In genomic region chr16:89482824-89483220, GRCh38 we compare ENCODE assay signal across 10 cellular contexts. TPM values are rescaled to one million over a fixed set of nuclear protein-coding genes. Genes with fewer than 3 reads are reported as not detected.
DNase-seq lines count a peak whose midpoint lies in the region; ATAC-seq and TF ChIP-seq lines count a peak whose summit lies in the region.
"Had no signal": no experiment of that assay in that cellular context is flagged by ENCODE, and none has a peak within 500 bp of the region (broad histone marks: within the 10 kb centered on the region; RNA-seq: fewer than 3 reads in every experiment).

No MANE protein-coding gene starts in this region.

- H3K4me1 ChIP-seq in HEK293 (ENCODE audit: control insufficient read depth, insufficient read depth, low read length), result peaks cover 54% of the 10 kb centered on the region
- peaks cover 61 to 100% (median 84%) of the 10 kb centered on the region in 3 donors for H3K4me1 ChIP-seq in esophagus squamous epithelium
- H3K4me1 ChIP-seq in gastrocnemius medialis, result peaks cover 85 to 94% of the 10 kb centered on the region in 2 donors

- H3K4me1 Mint-ChIP-seq in activated B cell treated with CpG ODN at 0.5 μM for 24 hours, result peaks cover 90% of the 10 kb centered on the region

- peak overlapping the region; percentile 36 for H3K27ac Mint-ChIP-seq in activated B cell treated with CpG ODN at 0.5 μM for 24 hours

- TF ChIP-seq CTCF in HEK293 (tag by site-specific recombination; IDR thresholded peaks at IDR 0.05) (no peak), activated B cell treated with CpG ODN at 0.5 μM for 24 hours (IDR thresholded peaks at IDR 0.05) (no peak), esophagus squamous epithelium (IDR thresholded peaks at IDR 0.05) (no peak), gastrocnemius medialis (IDR thresholded peaks at IDR 0.05 in 4 of 5, conservative IDR thresholded peaks at IDR 0.05 in 1 of 5) (no peak)

- no peak for TF ChIP-seq POLR2A in esophagus squamous epithelium (IDR thresholded peaks at IDR 0.05)
- TF ChIP-seq POLR2A in gastrocnemius medialis (IDR thresholded peaks at IDR 0.05), result no peak

- DNase-seq in activated B cell treated with CpG ODN at 0.5 μM for 24 hours, result no peak
- no peak for DNase-seq in esophagus squamous epithelium (lab: John Stamatoyannopoulos, UW)
- no peak for DNase-seq in gastrocnemius medialis
- no peak for DNase-seq in NCI-H748 (lab: John Stamatoyannopoulos, UW; ENCODE audit: unreplicated experiment)
- no peak for DNase-seq in NK-92 (lab: John Stamatoyannopoulos, UW; ENCODE audit: unreplicated experiment)
- DNase-seq in AG20443 (ENCODE audit: low spot score), result no peak

- H3K36me3 Mint-ChIP-seq in activated B cell treated with CpG ODN at 0.5 μM for 24 hours (ENCODE audit: low read depth), result peaks cover 43% of the 10 kb centered on the region

- in situ Hi-C loops in gastrocnemius medialis (cut with MboI; ENCODE audit: low sequenced_read_pairs in 4 of 4), result no loop called here

- H3K9me3 ChIP-seq in HEK293 (ENCODE audit: control insufficient read depth, insufficient read depth, low read depth, low read length), result no peaks in the 10 kb centered on the region
- no peaks in the 10 kb centered on the region for H3K9me3 ChIP-seq in esophagus squamous epithelium
- no peaks in the 10 kb centered on the region for H3K9me3 ChIP-seq in gastrocnemius medialis
- H3K9me3 ChIP-seq: breast epithelium, right atrium auricular region had no signal

- ATAC-seq in activated B cell treated with CpG ODN at 0.5 μM for 24 hours (ENCODE audit: low read depth), result no peak
- ATAC-seq in gastrocnemius medialis, result no peak
- ATAC-seq in HG03175 (IDR thresholded peaks at IDR 0.05; ENCODE audit: unreplicated experiment), result no peak

- intact Hi-C loops in activated B cell treated with CpG ODN at 0.5 μM for 24 hours (cut with micrococcal nuclease) (no loop called here), esophagus squamous epithelium (cut with DNase I) (no loop called here), gastrocnemius medialis (cut with DNase I; ENCODE audit: low total_unique reads) (no loop called here)

- H3K4me3 ChIP-seq in HEK293 (ENCODE audit: low read depth, low read length) (no peak overlapping the region), esophagus squamous epithelium (no peak overlapping the region), gastrocnemius medialis (no peak overlapping the region)
- H3K4me3 ChIP-seq: breast epithelium, right atrium auricular region had no signal

- H3K27me3 ChIP-seq in esophagus squamous epithelium (no peaks in the 10 kb centered on the region), gastrocnemius medialis (no peaks in the 10 kb centered on the region)
- H3K27me3 ChIP-seq: breast epithelium, right atrium auricular region had no signal

- H3K27ac ChIP-seq in HEK293 (ENCODE audit: extremely low read depth, low read depth, low read length), result no peak overlapping the region; the same call in 1 of the 2 replicates
- peak overlapping the region; percentile 42 to 59 (median 54) for H3K27ac ChIP-seq in esophagus squamous epithelium
- peak overlapping the region; percentile 67 to 96 (median 74) for H3K27ac ChIP-seq in gastrocnemius medialis
- H3K27ac ChIP-seq: breast epithelium had no signal

- CTCF ChIA-PET in HEK293 (lab: Yijun Ruan, JAX), result no interaction called here
- CTCF ChIA-PET in activated B cell treated with CpG ODN at 0.5 μM for 24 hours (lab: Charles Lee), result interaction anchor here (0.9 to 1.3 kb wide), 2 partner anchors 8 to 48 kb away, joined by 3 read pairs; no protein-coding TSS in a partner anchor

- no peaks in the 10 kb centered on the region for H3K36me3 ChIP-seq in HEK293 (ENCODE audit: control insufficient read depth in 2 of 2, insufficient read depth in 1 of 2, low read length in 2 of 2)
- no peaks in the 10 kb centered on the region for H3K36me3 ChIP-seq in esophagus squamous epithelium
- H3K36me3 ChIP-seq in gastrocnemius medialis, result no peaks in the 10 kb centered on the region
- H3K36me3 ChIP-seq: breast epithelium, right atrium auricular region had no signal

- no peaks in the 10 kb centered on the region for H3K27me3 Mint-ChIP-seq in activated B cell treated with CpG ODN at 0.5 μM for 24 hours

- no peak overlapping the region for H3K4me3 Mint-ChIP-seq in activated B cell treated with CpG ODN at 0.5 μM for 24 hours

- POLR2A ChIA-PET in HEK293 (lab: Yijun Ruan, JAX) (interaction anchor here (0.5 kb wide), 1 partner anchor 93 kb away, joined by 4 read pairs; no protein-coding TSS in a partner anchor), activated B cell treated with CpG ODN at 0.5 μM for 24 hours (lab: Charles Lee) (interaction anchor here (0.6 to 2.6 kb wide), 2 partner anchors 25 to 491 kb away, joined by 5 to 8 read pairs; no protein-coding TSS in a partner anchor)

- H3K9me3 Mint-ChIP-seq in activated B cell treated with CpG ODN at 0.5 μM for 24 hours, result no peaks in the 10 kb centered on the region

- 35 to 40% methylated on average over 4 to 5 of the region's 5 CpGs for WGBS in esophagus squamous epithelium, 2 donors

TF ChIP-seq in HEK293, 187 proteins besides CTCF, POLR2A, EP300 and RAD21:
- TF ChIP-seq ZBTB6 (tag by site-specific recombination; IDR thresholded peaks at IDR 0.05) (0 out of 2 replicates have a peak, but pooled peaks have one; percentile 1), ZNF449 (tag by site-specific recombination; IDR thresholded peaks at IDR 0.05) (peak; percentile 49; the same call in 1 of the 2 replicates), ZNF398 (tag by site-specific recombination; IDR thresholded peaks at IDR 0.05) (no peak), ZNF600 (tag by site-specific recombination; IDR thresholded peaks at IDR 0.05) (peak; percentile 40; the same call in 1 of the 2 replicates), ZBTB8A (tag by site-specific recombination; IDR thresholded peaks at IDR 0.05) (0 out of 2 replicates have a peak, but pooled peaks have one; percentile 23), ZNF175 (tag by site-specific recombination; IDR thresholded peaks at IDR 0.05) (no peak)
TF ChIP-seq in HEK293: peak in this region for 4.

RNA-seq across cellular contexts. Expression of gene ANKRD11, which starts 7.5 kb away (rescaled TPM):
- total RNA-seq in activated B cell treated with CpG ODN at 0.5 μM for 24 hours (216 and 243 TPM in 2 replicates), esophagus squamous epithelium (10 to 100 TPM; 51.0 to 72.7 (median 66.9) TPM), gastrocnemius medialis (10 to 100 TPM; 26.0 to 77.0 (median 55.0) TPM)

RNA-seq across cellular contexts. Expression of gene SPG7, which starts 25.4 kb away (rescaled TPM):
- total RNA-seq in activated B cell treated with CpG ODN at 0.5 μM for 24 hours (84.7 and 102 TPM in 2 replicates), esophagus squamous epithelium (100 to 1,000 TPM in 1 of 4 donors, 10 to 100 TPM in 3; 65.0 to 104 (median 84.9) TPM), gastrocnemius medialis (100 to 1,000 TPM in 2 of 4 donors, 10 to 100 TPM in 2; 67.7 to 117 (median 100.0) TPM)
